3 cellular contexts compared by ENCODE assay signal in genomic region chr20:13389115-13389514, GRCh38.
"Had no signal": no experiment of that assay in that cellular context is flagged by ENCODE, and none has a peak within 500 bp of the region (broad histone marks: within the 10 kb centered on the region; RNA-seq: fewer than 3 reads in every experiment).

No MANE protein-coding gene starts in this region.

- H3K27me3 Mint-ChIP-seq: IgD-negative memory B cell had no signal

- DNase-seq: IMR-90 had no signal

- H3K4me3 Mint-ChIP-seq: IgD-negative memory B cell had no signal

- H3K27ac ChIP-seq: HL-60 had no signal

- H3K4me1 Mint-ChIP-seq: IgD-negative memory B cell had no signal

- H3K27ac Mint-ChIP-seq: IgD-negative memory B cell had no signal
